In the genomic region with DNA sequence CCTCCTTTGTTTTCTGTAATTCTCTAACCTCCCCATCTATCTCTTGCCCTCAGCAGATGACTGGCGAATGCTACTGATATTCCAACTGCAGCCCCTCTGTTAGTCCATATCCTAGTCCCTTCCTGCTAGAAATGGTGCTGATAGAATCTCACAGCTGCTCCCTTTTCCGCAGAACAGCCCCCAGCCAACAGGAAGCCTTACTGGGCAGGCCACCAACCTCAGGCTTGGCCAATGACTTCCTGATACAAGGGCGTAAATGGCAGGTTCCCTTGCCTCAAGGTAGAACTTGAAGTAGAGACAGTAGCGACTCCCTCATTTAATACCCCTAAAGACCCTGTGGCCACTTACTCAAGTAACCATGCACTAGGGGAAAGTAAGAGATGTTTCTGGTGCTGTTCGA, we compare ENCODE assay signal across 27 cellular contexts. TPM values are rescaled to one million over a fixed set of nuclear protein-coding genes. Genes with fewer than 3 reads are reported as not detected.
A peak's percentile ranks its signal among the peaks of the same experiment; 100 is the strongest.
DNase-seq lines count a peak whose midpoint lies in the region; ATAC-seq and TF ChIP-seq lines count a peak whose summit lies in the region.
"Had no signal": no experiment of that assay in that cellular context is flagged by ENCODE, and none has a peak within 500 bp of the region (broad histone marks: within the 10 kb centered on the region; RNA-seq: fewer than 3 reads in every experiment).

No MANE protein-coding gene starts in this region.

- CTCF ChIA-PET in activated CD8-positive, alpha-beta T cell treated with anti-CD3 and anti-CD28 coated beads, Interleukin-2, amount 10 ng/mL, durations not matched to agents 7 days and 5 days (lab: Charles Lee): no interaction called here
- CTCF ChIA-PET in activated CD8-positive, alpha-beta T cell treated with anti-CD3 and anti-CD28 coated beads for 36 hours (lab: Charles Lee): no interaction called here

- no peak overlapping the region for H3K4me3 Mint-ChIP-seq in activated CD8-positive, alpha-beta T cell treated with anti-CD3 and anti-CD28 coated beads, Interleukin-2, amount 10 ng/mL, durations not matched to agents 7 days and 5 days
- H3K4me3 Mint-ChIP-seq in activated CD8-positive, alpha-beta T cell treated with anti-CD3 and anti-CD28 coated beads for 36 hours: no peak overlapping the region
- H3K4me3 Mint-ChIP-seq in HFFc6: no peak overlapping the region
- H3K4me3 Mint-ChIP-seq: CD4-positive, alpha-beta T cell; GM23338; H9; IgD-negative memory B cell had no signal

- POLR2A ChIA-PET in activated CD8-positive, alpha-beta T cell treated with anti-CD3 and anti-CD28 coated beads, Interleukin-2, amount 10 ng/mL, durations not matched to agents 7 days and 5 days (lab: Charles Lee): no interaction called here
- POLR2A ChIA-PET in activated CD8-positive, alpha-beta T cell treated with anti-CD3 and anti-CD28 coated beads for 36 hours (lab: Charles Lee): no interaction called here

- no peak overlapping the region for H3K27ac ChIP-seq in vagina
- H3K27ac ChIP-seq: KMS-11, SJSA1 had no signal

- ATAC-seq in activated CD8-positive, alpha-beta T cell treated with anti-CD3 and anti-CD28 coated beads, Interleukin-2, amount 10 ng/mL, durations not matched to agents 7 days and 5 days: peak; percentile 44
- no peak for ATAC-seq in activated CD8-positive, alpha-beta T cell treated with anti-CD3 and anti-CD28 coated beads for 36 hours
- ATAC-seq: GM23338 had no signal

- H3K27me3 Mint-ChIP-seq in activated CD8-positive, alpha-beta T cell treated with anti-CD3 and anti-CD28 coated beads, Interleukin-2, amount 10 ng/mL, durations not matched to agents 7 days and 5 days (ENCODE audit: low read depth): peaks cover 3% of the 10 kb centered on the region
- no peaks in the 10 kb centered on the region for H3K27me3 Mint-ChIP-seq in activated CD8-positive, alpha-beta T cell treated with anti-CD3 and anti-CD28 coated beads for 36 hours
- H3K27me3 Mint-ChIP-seq in HFFc6 (ENCODE audit: insufficient read depth): peaks cover 17% of the 10 kb centered on the region
- H3K27me3 Mint-ChIP-seq: CD4-positive, alpha-beta T cell; IgD-negative memory B cell had no signal

- no peak for TF ChIP-seq POLR2A in vagina (IDR thresholded peaks at IDR 0.05)

- intact Hi-C loops in activated CD8-positive, alpha-beta T cell treated with anti-CD3 and anti-CD28 coated beads for 36 hours (cut with micrococcal nuclease): no loop called here
- intact Hi-C loops in vagina (cut with DNase I): no loop called here

- H3K9me3 Mint-ChIP-seq in activated CD8-positive, alpha-beta T cell treated with anti-CD3 and anti-CD28 coated beads, Interleukin-2, amount 10 ng/mL, durations not matched to agents 7 days and 5 days (ENCODE audit: insufficient read depth): peaks cover 1% of the 10 kb centered on the region
- no peaks in the 10 kb centered on the region for H3K9me3 Mint-ChIP-seq in activated CD8-positive, alpha-beta T cell treated with anti-CD3 and anti-CD28 coated beads for 36 hours
- peaks cover 1% of the 10 kb centered on the region for H3K9me3 Mint-ChIP-seq in HFFc6
- H3K9me3 Mint-ChIP-seq: GM23338, H9 had no signal

- no peak overlapping the region for H3K4me3 ChIP-seq in vagina
- H3K4me3 ChIP-seq: GM23338, SJSA1 had no signal

- no peaks in the 10 kb centered on the region for H3K27me3 ChIP-seq in vagina
- H3K27me3 ChIP-seq: SJSA1 had no signal

- peak; percentile 43 for DNase-seq in activated CD8-positive, alpha-beta T cell treated with anti-CD3 and anti-CD28 coated beads, Interleukin-2, amount 10 ng/mL, durations not matched to agents 7 days and 5 days
- no peak for DNase-seq in activated CD8-positive, alpha-beta T cell treated with anti-CD3 and anti-CD28 coated beads for 36 hours
- DNase-seq in Kasumi-1 (lab: John Stamatoyannopoulos, UW) (peak; percentile 21 to 44), islet precursor cell (peak; percentile 4), vagina (ENCODE audit: extremely low spot score in 2 of 2) (peak; percentile 11 to 52), HFFc6 (no peak), NCI-H345 (lab: John Stamatoyannopoulos, UW) (no peak)
- DNase-seq: CD4-positive, alpha-beta T cell; DMS53; H9; NCI-H1092; NCI-H1417 treated with DMSO at 0.1 percent for 48 hours; NCI-H187; NCI-H2081 treated with DMSO at 0.1 percent for 48 hours; NCI-H2171 treated with DMSO at 0.1 percent for 48 hours; NCI-H446; NCI-H524 treated with DMSO at 0.1 percent for 48 hours; NCI-H774; NK-92 treated with Interleukin-12 subunit alpha and Interleukin-12 subunit beta, amount 100 ng/mL, for 24 hours; Right ventricle myocardium superior; RPMI8226 had no signal

- H3K36me3 Mint-ChIP-seq in activated CD8-positive, alpha-beta T cell treated with anti-CD3 and anti-CD28 coated beads, Interleukin-2, amount 10 ng/mL, durations not matched to agents 7 days and 5 days (ENCODE audit: low read depth): no peaks in the 10 kb centered on the region
- H3K36me3 Mint-ChIP-seq in activated CD8-positive, alpha-beta T cell treated with anti-CD3 and anti-CD28 coated beads for 36 hours (ENCODE audit: low read depth): peaks cover 1% of the 10 kb centered on the region
- H3K36me3 Mint-ChIP-seq in HFFc6 (ENCODE audit: low read depth): peaks cover under 1% of the 10 kb centered on the region

- peaks cover 24% of the 10 kb centered on the region for H3K4me1 Mint-ChIP-seq in activated CD8-positive, alpha-beta T cell treated with anti-CD3 and anti-CD28 coated beads, Interleukin-2, amount 10 ng/mL, durations not matched to agents 7 days and 5 days (ENCODE audit: low read depth)
- H3K4me1 Mint-ChIP-seq in activated CD8-positive, alpha-beta T cell treated with anti-CD3 and anti-CD28 coated beads for 36 hours (ENCODE audit: low read depth): peaks cover 7% of the 10 kb centered on the region
- H3K4me1 Mint-ChIP-seq in HFFc6 (ENCODE audit: low read depth): peaks cover 9% of the 10 kb centered on the region

- H3K27ac Mint-ChIP-seq in activated CD8-positive, alpha-beta T cell treated with anti-CD3 and anti-CD28 coated beads, Interleukin-2, amount 10 ng/mL, durations not matched to agents 7 days and 5 days: no peak overlapping the region
- no peak overlapping the region for H3K27ac Mint-ChIP-seq in activated CD8-positive, alpha-beta T cell treated with anti-CD3 and anti-CD28 coated beads for 36 hours
- H3K27ac Mint-ChIP-seq in HFFc6: no peak overlapping the region
- H3K27ac Mint-ChIP-seq: CD4-positive, alpha-beta T cell; GM23338; IgD-negative memory B cell had no signal

- H3K36me3 ChIP-seq in vagina: no peaks in the 10 kb centered on the region
- H3K36me3 ChIP-seq: SJSA1 had no signal

- H3K4me1 ChIP-seq in vagina: no peaks in the 10 kb centered on the region
- H3K4me1 ChIP-seq: SJSA1 had no signal

- no peaks in the 10 kb centered on the region for H3K9me3 ChIP-seq in vagina
- H3K9me3 ChIP-seq: SJSA1 had no signal

- TF ChIP-seq CTCF in activated CD8-positive, alpha-beta T cell treated with anti-CD3 and anti-CD28 coated beads for 36 hours (IDR thresholded peaks at IDR 0.05): no peak
- TF ChIP-seq CTCF in vagina (IDR thresholded peaks at IDR 0.05) (no peak), HFFc6 (IDR thresholded peaks at IDR 0.05) (no peak)

RNA-seq across cellular contexts. Expression of a gene that starts 26.7 kb away (rescaled TPM):
- 1 to 10 TPM; 1.3 to 1.7 TPM for total RNA-seq in activated CD8-positive, alpha-beta T cell treated with anti-CD3 and anti-CD28 coated beads, Interleukin-2, amount 10 ng/mL, durations not matched to agents 7 days and 5 days
- under 1 TPM; 0.54 TPM for total RNA-seq in activated CD8-positive, alpha-beta T cell treated with anti-CD3 and anti-CD28 coated beads for 36 hours
- total RNA-seq in vagina: 7.9 TPM
- 1 to 10 TPM; 1.3 to 2.0 (median 1.6) TPM for total RNA-seq in HFFc6 (2021; fragmentation: NEBNext Ultra II Directional; extraction: Animal tissue kit (Norgen Biotek cat#: 25700))
- total RNA-seq: A172, G401, SJSA1 had no signal

Comparison
In these comparisons a context has a peak if more than half of its experiments do, and no peak if none do; other contexts are left out.
1. DNase-seq: peak in activated CD8-positive, alpha-beta T cell treated with anti-CD3 and anti-CD28 coated beads, Interleukin-2, amount 10 ng/mL, durations not matched to agents 7 days and 5 days (single experiment), Kasumi-1 (2 of 2), islet precursor cell (single experiment) and vagina (2 of 2); none in activated CD8-positive, alpha-beta T cell treated with anti-CD3 and anti-CD28 coated beads for 36 hours (single experiment), HFFc6 (single experiment) and NCI-H345 (single experiment).